In genomic region chr10:132942740-132943554, GRCh38 we compare ENCODE assay signal across 9 cellular contexts. TPM values are rescaled to one million over a fixed set of nuclear protein-coding genes. Genes with fewer than 3 reads are reported as not detected.
DNase-seq lines count a peak whose midpoint lies in the region; ATAC-seq and TF ChIP-seq lines count a peak whose summit lies in the region.
"Had no signal": no experiment of that assay in that cellular context is flagged by ENCODE, and none has a peak within 500 bp of the region (broad histone marks: within the 10 kb centered on the region; RNA-seq: fewer than 3 reads in every experiment).

No MANE protein-coding gene starts in this region.

- WGBS in heart right ventricle, 2 donors = 13 to 14% methylated on average over 53 to 60 of the region's 60 CpGs
- WGBS in prostate gland = 26% methylated on average over 52 of the region's 60 CpGs

- H3K27me3 ChIP-seq in heart right ventricle (peaks cover 0 to 67% (median 54%) of the 10 kb centered on the region in 7 donors), prostate gland (replicated peaks; ENCODE audit: insufficient read depth) (no peaks in the 10 kb centered on the region)

- H3K9me3 Mint-ChIP-seq in activated CD4-positive, alpha-beta memory T cell treated with anti-CD3 and anti-CD28 coated beads, Interleukin-2, amount 10 ng/mL, durations not matched to agents 7 days and 5 days = peaks cover 2% of the 10 kb centered on the region

- peak overlapping the region; percentile 53; the same call in 1 of the 2 replicates for H3K9ac ChIP-seq in ES-I3 (ENCODE audit: low read depth, low read length)

- H3K36me3 ChIP-seq in ES-I3 (ENCODE audit: insufficient read depth, low read length) (no peaks in the 10 kb centered on the region), heart right ventricle (no peaks in the 10 kb centered on the region), prostate gland (no peaks in the 10 kb centered on the region)

- CTCF ChIA-PET in activated CD4-positive, alpha-beta memory T cell treated with anti-CD3 and anti-CD28 coated beads, Interleukin-2, amount 10 ng/mL, durations not matched to agents 7 days and 5 days (lab: Charles Lee) = no interaction called here

- H3K36me3 Mint-ChIP-seq in activated CD4-positive, alpha-beta memory T cell treated with anti-CD3 and anti-CD28 coated beads, Interleukin-2, amount 10 ng/mL, durations not matched to agents 7 days and 5 days (ENCODE audit: low read depth) = no peaks in the 10 kb centered on the region

- no peak for DNase-seq in activated CD4-positive, alpha-beta memory T cell treated with anti-CD3 and anti-CD28 coated beads, Interleukin-2, amount 10 ng/mL, durations not matched to agents 7 days and 5 days
- DNase-seq in heart right ventricle (no peak), prostate gland (ENCODE audit: low spot score) (no peak), NCI-H146 treated with DMSO at 0.1 percent for 48 hours (lab: John Stamatoyannopoulos, UW; ENCODE audit: unreplicated experiment) (no peak), OCI-M2 (lab: John Stamatoyannopoulos, UW; ENCODE audit: unreplicated experiment) (no peak)
- DNase-seq: NCI-H1092 had no signal

- TF ChIP-seq CTCF in heart right ventricle (IDR thresholded peaks at IDR 0.05) = no peak
- TF ChIP-seq CTCF in prostate gland (IDR thresholded peaks at IDR 0.05) = no peak

- no peaks in the 10 kb centered on the region for H3K9me3 ChIP-seq in ES-I3 (ENCODE audit: control insufficient read depth, insufficient read depth, low read length)
- H3K9me3 ChIP-seq in heart right ventricle = no peaks in the 10 kb centered on the region
- H3K9me3 ChIP-seq in prostate gland = no peaks in the 10 kb centered on the region

- H3K4me3 ChIP-seq in heart right ventricle (peak overlapping the region; percentile 49 to 77 (median 60)), prostate gland (peak overlapping the region; percentile 39 to 42)

- H3K4me1 Mint-ChIP-seq in activated CD4-positive, alpha-beta memory T cell treated with anti-CD3 and anti-CD28 coated beads, Interleukin-2, amount 10 ng/mL, durations not matched to agents 7 days and 5 days = peaks cover 4% of the 10 kb centered on the region

- intact Hi-C loops in heart right ventricle (cut with DNase I) = loop anchor here in 4 of 10 donors (5.0 to 10.0 kb wide), 2 partner anchors 179 to 182 kb away; no protein-coding TSS in a partner anchor
- intact Hi-C loops in prostate gland (cut with DNase I) = no loop called here

- H3K4me3 Mint-ChIP-seq in activated CD4-positive, alpha-beta memory T cell treated with anti-CD3 and anti-CD28 coated beads, Interleukin-2, amount 10 ng/mL, durations not matched to agents 7 days and 5 days = peak overlapping the region; percentile 38

- H3K27ac ChIP-seq in heart right ventricle (no peak overlapping the region), prostate gland (no peak overlapping the region)

- no peaks in the 10 kb centered on the region; the same call in 1 of the 2 replicates for H3K4me1 ChIP-seq in ES-I3 (ENCODE audit: insufficient read depth, low read length)
- H3K4me1 ChIP-seq in heart right ventricle = peaks cover 3 to 16% (median 13%) of the 10 kb centered on the region in 9 donors
- H3K4me1 ChIP-seq in prostate gland (replicated peaks) = no peaks in the 10 kb centered on the region

- no peak for TF ChIP-seq POLR2A in prostate gland (IDR thresholded peaks at IDR 0.05)

- H3K27ac Mint-ChIP-seq in activated CD4-positive, alpha-beta memory T cell treated with anti-CD3 and anti-CD28 coated beads, Interleukin-2, amount 10 ng/mL, durations not matched to agents 7 days and 5 days = no peak overlapping the region

- peak in 2 of 8 donors; percentile 15 to 23 for ATAC-seq in heart right ventricle
- no peak for ATAC-seq in HG03108 (IDR thresholded peaks at IDR 0.05; ENCODE audit: unreplicated experiment)
- ATAC-seq in HG03571 (IDR thresholded peaks at IDR 0.05; ENCODE audit: unreplicated experiment) = no peak

- H3K27me3 Mint-ChIP-seq in activated CD4-positive, alpha-beta memory T cell treated with anti-CD3 and anti-CD28 coated beads, Interleukin-2, amount 10 ng/mL, durations not matched to agents 7 days and 5 days = peaks cover 34% of the 10 kb centered on the region

- POLR2A ChIA-PET in activated CD4-positive, alpha-beta memory T cell treated with anti-CD3 and anti-CD28 coated beads, Interleukin-2, amount 10 ng/mL, durations not matched to agents 7 days and 5 days (lab: Charles Lee) = no interaction called here

RNA-seq across cellular contexts. Expression of gene CFAP46, which starts 0.6 kb away (rescaled TPM):
- total RNA-seq in activated CD4-positive, alpha-beta memory T cell treated with anti-CD3 and anti-CD28 coated beads, Interleukin-2, amount 10 ng/mL, durations not matched to agents 7 days and 5 days = not detected
- 1 to 10 TPM in 7 of 10 donors, under 1 TPM in 3; 0.61 to 1.9 (median 1.2) TPM for total RNA-seq in heart right ventricle
- polyA plus RNA-seq in heart right ventricle = under 1 TPM; 0.36 to 0.88 TPM
- 1 to 10 TPM; 1.4 to 9.3 TPM for total RNA-seq in prostate gland
